ENCODE assay signal across 8 cellular contexts in genomic region chr1:22611530-22611947, GRCh38. TPM values are rescaled to one million over a fixed set of nuclear protein-coding genes. Genes with fewer than 3 reads are reported as not detected.
A peak's percentile ranks its signal among the peaks of the same experiment; 100 is the strongest.
DNase-seq lines count a peak whose midpoint lies in the region; ATAC-seq and TF ChIP-seq lines count a peak whose summit lies in the region.

No MANE protein-coding gene starts in this region.

- H3K9me3 ChIP-seq in gastrocnemius medialis, result no peaks in the 10 kb centered on the region

- TF ChIP-seq CTCF in lower leg skin (IDR thresholded peaks at IDR 0.05) (no peak), gastrocnemius medialis (IDR thresholded peaks at IDR 0.05 in 4 of 5, conservative IDR thresholded peaks at IDR 0.05 in 1 of 5) (no peak)

- intact Hi-C loops in lower leg skin (cut with DNase I; ENCODE audit: low total_unique reads), result no loop called here
- intact Hi-C loops in gastrocnemius medialis (cut with DNase I; ENCODE audit: low total_unique reads), result no loop called here

- in situ Hi-C loops in gastrocnemius medialis (cut with MboI; ENCODE audit: low sequenced_read_pairs in 4 of 4), result no loop called here

- H3K4me1 ChIP-seq in gastrocnemius medialis, result no peaks in the 10 kb centered on the region

- DNase-seq in activated CD4-positive, alpha-beta T cell treated with anti-CD3 and anti-CD28 coated beads for 48 hours, result peak; percentile 46
- no peak for DNase-seq in activated CD4-positive, alpha-beta T cell treated with anti-CD3 and anti-CD28 coated beads for 4 hours
- DNase-seq in SW480 (ENCODE audit: low spot score) (peak; percentile 44), glomerular endothelial cell (ENCODE audit: extremely low read depth, low read depth, low spot score) (peak; percentile 31), lower leg skin (ENCODE audit: low spot score in 2 of 2) (no peak), gastrocnemius medialis (no peak)
- peak; percentile 20 for DNase-seq in stimulated activated CD4-positive, alpha-beta T cell treated with anti-CD3 and anti-CD28 coated beads, Interleukin-4, amount 100 ng/mL, for 24 hours

- H3K27ac ChIP-seq in gastrocnemius medialis, result no peak overlapping the region

- peaks cover 22 to 43% (median 36%) of the 10 kb centered on the region in 3 donors for H3K27me3 ChIP-seq in gastrocnemius medialis

- H3K36me3 ChIP-seq in gastrocnemius medialis, result no peaks in the 10 kb centered on the region

- 21% methylated on average over 7 of the region's 7 CpGs for WGBS in lower leg skin, 2 donors

- ATAC-seq in GM18909 (IDR thresholded peaks at IDR 0.05; ENCODE audit: poor library complexity, unreplicated experiment) (no peak), gastrocnemius medialis (no peak)

- no peak overlapping the region for H3K4me3 ChIP-seq in lower leg skin (ENCODE audit: low read depth, poor library complexity, severe bottlenecking)
- no peak overlapping the region for H3K4me3 ChIP-seq in gastrocnemius medialis

- TF ChIP-seq POLR2A in lower leg skin (IDR thresholded peaks at IDR 0.05) (no peak), gastrocnemius medialis (IDR thresholded peaks at IDR 0.05) (no peak)

RNA-seq across cellular contexts. Expression of gene C1QA, which starts 24.9 kb away (rescaled TPM):
- total RNA-seq in glomerular endothelial cell, result not detected in 2 replicates
- total RNA-seq in lower leg skin, result 10 to 100 TPM; 11.7 to 49.4 (median 28.1) TPM
- total RNA-seq in gastrocnemius medialis, result 10 to 100 TPM; 14.3 to 64.4 (median 33.0) TPM

RNA-seq across cellular contexts. Expression of gene C1QC, which starts 31.9 kb away (rescaled TPM):
- total RNA-seq in glomerular endothelial cell (not detected in 2 replicates), lower leg skin (10 to 100 TPM; 12.9 to 63.0 (median 32.7) TPM), gastrocnemius medialis (10 to 100 TPM; 12.9 to 66.3 (median 33.5) TPM)

RNA-seq across cellular contexts. Expression of gene C1QB, which starts 41.5 kb away (rescaled TPM):
- total RNA-seq in glomerular endothelial cell (not detected in 2 replicates), lower leg skin (10 to 100 TPM; 29.8 to 97.0 (median 47.3) TPM), gastrocnemius medialis (10 to 100 TPM; 30.6 to 97.2 (median 74.5) TPM)

RNA-seq across cellular contexts. Expression of gene EPHA8, which starts 48.2 kb away (rescaled TPM):
- not detected in 2 replicates for total RNA-seq in glomerular endothelial cell
- total RNA-seq in lower leg skin, result under 1 TPM in 1 of 4 donors, not detected in 3; 0.62 TPM
- not detected for total RNA-seq in gastrocnemius medialis

Comparison
In these comparisons a context has a peak if more than half of its experiments do, and no peak if none do; other contexts are left out.
1. DNase-seq: peak in activated CD4-positive, alpha-beta T cell treated with anti-CD3 and anti-CD28 coated beads for 48 hours (single experiment), SW480 (single experiment), glomerular endothelial cell (single experiment) and stimulated activated CD4-positive, alpha-beta T cell treated with anti-CD3 and anti-CD28 coated beads, Interleukin-4, amount 100 ng/mL, for 24 hours (single experiment); none in activated CD4-positive, alpha-beta T cell treated with anti-CD3 and anti-CD28 coated beads for 4 hours (0 of 2), lower leg skin (0 of 2) and gastrocnemius medialis (0 of 2).
2. RNA of gene C1QA, which starts 24.9 kb away (total RNA-seq): 14.3 to 64.4 TPM in gastrocnemius medialis and 11.7 to 49.4 TPM in lower leg skin; not detected in glomerular endothelial cell; every median in the first group is over 10 times any median in the second.
3. RNA of gene C1QC, which starts 31.9 kb away (total RNA-seq): 12.9 to 63.0 TPM in lower leg skin and 12.9 to 66.3 TPM in gastrocnemius medialis; not detected in glomerular endothelial cell; every median in the first group is over 10 times any median in the second.
4. RNA of gene C1QB, which starts 41.5 kb away (total RNA-seq): 30.6 to 97.2 TPM in gastrocnemius medialis and 29.8 to 97.0 TPM in lower leg skin; not detected in glomerular endothelial cell; every median in the first group is over 10 times any median in the second.